Comparison of ENCODE assay signal across 8 cellular contexts in the genomic region with DNA sequence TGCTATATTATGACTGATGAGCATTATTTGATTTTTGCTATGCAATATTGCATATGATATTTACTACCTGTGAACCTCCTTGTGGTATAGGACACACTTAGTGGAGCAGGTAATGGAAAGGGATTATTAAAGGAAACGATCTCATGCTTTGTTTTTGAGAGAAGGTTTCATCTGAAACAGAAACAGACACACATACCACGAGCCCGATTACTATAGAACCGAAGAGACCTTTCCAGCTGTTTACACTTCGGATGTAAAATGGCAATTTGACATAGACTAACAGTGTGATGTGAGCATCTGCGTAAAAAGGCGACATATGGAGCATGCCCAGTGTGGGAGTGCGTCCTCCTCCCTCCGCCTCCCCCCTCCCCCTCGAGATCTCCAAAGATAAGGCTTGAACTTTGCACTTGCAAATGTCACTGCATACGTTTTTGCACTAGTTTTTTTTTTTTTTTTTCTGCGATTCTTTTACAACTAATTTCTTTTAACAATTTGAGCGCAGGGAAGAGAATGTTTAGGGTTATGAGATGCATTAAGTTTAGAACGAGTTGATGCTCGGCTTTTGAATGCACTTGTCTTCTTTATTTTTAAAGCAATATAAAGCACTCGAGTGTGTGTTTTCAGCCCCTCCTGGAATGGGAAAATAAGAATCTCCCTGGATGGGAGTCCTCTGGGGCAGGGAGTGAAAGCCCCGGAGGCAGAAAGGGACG.
A peak's percentile ranks its signal among the peaks of the same experiment; 100 is the strongest.
DNase-seq lines count a peak whose midpoint lies in the region; ATAC-seq and TF ChIP-seq lines count a peak whose summit lies in the region.
"Had no signal": no experiment of that assay in that cellular context is flagged by ENCODE, and none has a peak within 500 bp of the region (broad histone marks: within the 10 kb centered on the region; RNA-seq: fewer than 3 reads in every experiment).

No MANE protein-coding gene starts in this region.

- no peaks in the 10 kb centered on the region; the same call in 1 of the 2 replicates for H3K27me3 ChIP-seq in H9 (ENCODE audit: insufficient read depth, low read length)
- no peaks in the 10 kb centered on the region for H3K27me3 ChIP-seq in OCI-LY1 (ENCODE audit: insufficient read depth, low read length)
- H3K27me3 ChIP-seq in skeletal muscle satellite cell (ENCODE audit: control insufficient read depth, insufficient read depth, low read length), result peaks cover 23% of the 10 kb centered on the region

- no peaks in the 10 kb centered on the region for H3K79me1 ChIP-seq in H9 (ENCODE audit: insufficient read depth, low read depth, low read length, poor library complexity, severe bottlenecking)

- H3K56ac ChIP-seq in H9 (ENCODE audit: insufficient read length, low read depth, low read length), result no peak overlapping the region

- no peaks in the 10 kb centered on the region for H3K36me3 Mint-ChIP-seq in H9 (ENCODE audit: insufficient read depth in 1 of 3, low read depth in 3 of 3)

- H3T11ph ChIP-seq in H9 (ENCODE audit: low read length), result no peak overlapping the region

- H2BK120ac ChIP-seq in H9 (ENCODE audit: low read depth, low read length, poor library complexity, severe bottlenecking), result peak overlapping the region; percentile 44

- TF ChIP-seq CTCF in H9 (conservative IDR thresholded peaks at IDR 0.05) (no peak), OCI-LY1 (IDR thresholded peaks at IDR 0.05; ENCODE audit: low read length) (no peak), fibroblast of the aortic adventitia (IDR thresholded peaks at IDR 0.05; ENCODE audit: insufficient read depth, low read length) (no peak)

- H3K27me3 Mint-ChIP-seq in H9 (ENCODE audit: low read depth), result peaks cover 17% of the 10 kb centered on the region

- no peak overlapping the region for H2AK5ac ChIP-seq in H9 (ENCODE audit: insufficient read length, low read length)

- H3K4ac ChIP-seq in H9 (ENCODE audit: low read depth, low read length), result no peak overlapping the region

- peaks cover 10 to 11% of the 10 kb centered on the region in 2 experiments for H3K4me1 Mint-ChIP-seq in H9

- H2BK5ac ChIP-seq in H9 (ENCODE audit: insufficient read length, low read length), result no peak overlapping the region

- H3K4me2 ChIP-seq in H9 (ENCODE audit: insufficient read depth, insufficient read length, low read length) (peak overlapping the region; percentile 49), OCI-LY1 (ENCODE audit: low read length) (peak overlapping the region; percentile 29), skeletal muscle satellite cell (ENCODE audit: low read length) (peak overlapping the region; percentile 63)

- H3K9me3 ChIP-seq in H9 (ENCODE audit: control insufficient read depth, low read depth, low read length) (no peaks in the 10 kb centered on the region), OCI-LY1 (ENCODE audit: low read length) (no peaks in the 10 kb centered on the region), skeletal muscle satellite cell (replicated peaks; ENCODE audit: low read length) (no peaks in the 10 kb centered on the region)
- H3K9me3 ChIP-seq: neutrophil had no signal

- no peaks in the 10 kb centered on the region for H3K36me3 ChIP-seq in OCI-LY1 (ENCODE audit: insufficient read depth, low read length)
- no peaks in the 10 kb centered on the region for H3K36me3 ChIP-seq in skeletal muscle satellite cell (ENCODE audit: insufficient read depth, low read length)
- H3K36me3 ChIP-seq: neutrophil had no signal

- H3K14ac ChIP-seq in H9 (ENCODE audit: insufficient read depth, low read length), result no peak overlapping the region

- H3K23ac ChIP-seq in H9 (ENCODE audit: insufficient read length, low read depth, low read length), result no peak overlapping the region

- H2AFZ ChIP-seq in H9 (ENCODE audit: low read length), result peak overlapping the region; percentile 81
- no peak overlapping the region for H2AFZ ChIP-seq in OCI-LY1 (ENCODE audit: low read length)

- H3K27ac ChIP-seq in H9 (ENCODE audit: insufficient read length, low read depth, low read length) (no peak overlapping the region), OCI-LY1 (ENCODE audit: low read depth, low read length, poor library complexity, severe bottlenecking) (no peak overlapping the region)
- H3K27ac ChIP-seq: neutrophil had no signal

- H3K27ac Mint-ChIP-seq in H9, result no peak overlapping the region

- H3K18ac ChIP-seq in H9 (ENCODE audit: insufficient read length, low read depth, low read length), result no peak overlapping the region

- H3K9ac ChIP-seq in H9 (ENCODE audit: extremely low read depth, insufficient read length, low read length) (no peak overlapping the region), OCI-LY1 (ENCODE audit: low read length) (no peak overlapping the region), skeletal muscle satellite cell (ENCODE audit: low read depth, low read length) (no peak overlapping the region)

- no peak overlapping the region for H2BK20ac ChIP-seq in H9 (ENCODE audit: low read depth, low read length, poor library complexity, severe bottlenecking)

- H3K9me3 Mint-ChIP-seq in H9, result no peaks in the 10 kb centered on the region

- WGBS in H9 (ENCODE audit: extremely low coverage, insufficient read length, low lambda C conversion rate), result no CpG with 5 or more reads among the region's 18 CpGs

- no peak overlapping the region for H2BK12ac ChIP-seq in H9 (ENCODE audit: insufficient read length, low read depth, low read length)

- no peak overlapping the region for H4K8ac ChIP-seq in H9 (replicated peaks; ENCODE audit: insufficient read length, low read depth, low read length)

- H3K79me2 ChIP-seq in H9 (ENCODE audit: insufficient read depth, low read length) (no peaks in the 10 kb centered on the region), OCI-LY1 (ENCODE audit: insufficient read depth, low read length) (no peaks in the 10 kb centered on the region)

- H3K23me2 ChIP-seq in H9 (ENCODE audit: insufficient read length, low read depth, low read length, poor library complexity, severe bottlenecking), result no peaks in the 10 kb centered on the region

- DNase-seq in H9 (peak; percentile 32), fibroblast of the aortic adventitia (ENCODE audit: low read depth) (no peak), ecto neural progenitor cell (ENCODE audit: low spot score) (no peak), AG20443 (ENCODE audit: low spot score) (no peak)

- H4K91ac ChIP-seq in H9 (ENCODE audit: insufficient read length, low read depth, low read length), result no peak overlapping the region

- peak; percentile 77 for ATAC-seq in GM18517 (IDR thresholded peaks at IDR 0.05; ENCODE audit: unreplicated experiment)

- no peak overlapping the region for H4K5ac ChIP-seq in H9 (ENCODE audit: insufficient read length, low read depth, low read length)

- no peak overlapping the region for H2BK15ac ChIP-seq in H9 (ENCODE audit: low read depth, low read length)

- H4K20me1 ChIP-seq in H9 (ENCODE audit: control insufficient read depth, insufficient read depth, insufficient read length) (no peaks in the 10 kb centered on the region), OCI-LY1 (ENCODE audit: insufficient read depth, low read length) (no peaks in the 10 kb centered on the region)

- H3K4me1 ChIP-seq in H9 (ENCODE audit: insufficient read depth, low read length), result no peaks in the 10 kb centered on the region
- peaks cover 27% of the 10 kb centered on the region for H3K4me1 ChIP-seq in OCI-LY1 (ENCODE audit: insufficient read depth, low read length, severe bottlenecking)
- H3K4me1 ChIP-seq in skeletal muscle satellite cell (ENCODE audit: control insufficient read depth, insufficient read depth, low read length), result peaks cover 5% of the 10 kb centered on the region

- H3K4me3 ChIP-seq in OCI-LY1 (ENCODE audit: low read depth, low read length, poor library complexity, severe bottlenecking), result no peak overlapping the region
- H3K4me3 ChIP-seq in fibroblast of the aortic adventitia (ENCODE audit: low read depth, low read length), result peak overlapping the region; percentile 13
- peak overlapping the region; percentile 31 for H3K4me3 ChIP-seq in skeletal muscle satellite cell (ENCODE audit: low read length)

- H3F3A ChIP-seq in OCI-LY1 (ENCODE audit: insufficient read depth, low read length), result no peaks in the 10 kb centered on the region

- peak overlapping the region; percentile 73 to 88 for H3K4me3 Mint-ChIP-seq in H9

- H3K9me2 ChIP-seq in OCI-LY1 (ENCODE audit: low read depth, low read length), result no peaks in the 10 kb centered on the region
